ENCODE assay signal across 8 cellular contexts in the genomic region with DNA sequence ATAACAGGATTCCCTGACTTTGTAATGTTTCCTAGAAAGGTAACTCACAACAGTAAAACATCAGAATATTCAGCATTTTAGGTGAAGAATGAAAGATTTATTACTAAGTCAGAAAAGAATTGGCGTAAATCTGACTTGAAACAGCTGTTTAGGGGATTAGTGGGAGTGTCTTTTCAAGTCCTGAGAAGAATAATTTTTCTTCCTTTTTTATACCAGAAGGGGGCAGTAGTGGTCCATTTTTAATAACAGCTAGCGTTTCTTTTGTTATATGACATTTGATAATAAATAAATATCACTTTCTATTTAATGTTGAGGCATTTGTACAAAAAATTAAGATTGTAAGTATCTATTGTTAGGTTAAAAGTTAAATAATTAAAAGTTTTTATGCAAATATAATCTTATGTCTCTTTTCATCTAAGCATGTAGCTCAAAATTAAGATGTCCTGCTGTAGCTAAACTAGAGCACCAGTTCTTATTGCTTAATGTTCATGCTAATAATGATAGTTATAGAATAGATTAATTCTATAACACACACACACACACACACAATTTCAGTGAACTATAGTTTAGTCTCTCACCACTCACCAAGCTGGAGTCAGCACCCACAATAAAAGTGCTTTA.
DNase-seq lines count a peak whose midpoint lies in the region; ATAC-seq, FAIRE-seq and TF ChIP-seq lines count a peak whose summit lies in the region.

No MANE protein-coding gene starts in this region.

- no peak overlapping the region for H3K4me2 ChIP-seq in GM12878 (ENCODE audit: control insufficient read depth, insufficient read depth)

- FAIRE-seq in H54 (lab: Jason Lieb, UNC) (peak; percentile 62), GM12878 (lab: Jason Lieb, UNC) (no peak)

- no peak overlapping the region for H3K4me3 ChIP-seq in GM12878
- no peak overlapping the region for H3K4me3 ChIP-seq in liver (ENCODE audit: low read depth in 1 of 3, low read length in 3 of 3)

- no peaks in the 10 kb centered on the region for H3K36me3 ChIP-seq in GM12878 (ENCODE audit: control insufficient read depth in 2 of 2, insufficient read depth in 2 of 2, low read length in 1 of 2)
- no peaks in the 10 kb centered on the region for H3K36me3 ChIP-seq in liver (ENCODE audit: control insufficient read depth in 4 of 4, insufficient read depth in 3 of 4, low read depth in 1 of 4, low read length in 3 of 4)

- in situ Hi-C loops in GM12878 (cut with MboI) = no loop called here

- H3K27ac ChIP-seq in GM12878 (ENCODE audit: control insufficient read depth, insufficient read depth) (no peak overlapping the region), liver (ENCODE audit: low read depth in 1 of 2, low read length in 2 of 2) (no peak overlapping the region)

- TF ChIP-seq RAD21 in GM12878 (IDR thresholded peaks at IDR 0.05; ENCODE audit: insufficient read depth, low read depth, low read length) (0 out of 2 replicates have a peak, but pooled peaks have one; percentile 28), liver (IDR thresholded peaks at IDR 0.05) (peak; percentile 64 to 67)

- SMC1A ChIA-PET in GM12878 (lab: Charles Lee; ENCODE audit: uncharacterized antibody, unreplicated experiment) = interaction anchor here (0.9 to 1.7 kb wide), 10 partner anchors 9 to 668 kb away, joined by 3 to 7 read pairs (median 4); no protein-coding TSS in a partner anchor

- POLR2A ChIA-PET in GM12878 (lab: Charles Lee) = no interaction called here

- no peaks in the 10 kb centered on the region for H4K20me1 ChIP-seq in GM12878 (ENCODE audit: control insufficient read depth, insufficient read depth)

- ATAC-seq in GM12878 = peak; percentile 54
- no peak for ATAC-seq in omental fat pad (ENCODE audit: low FRiP score)
- ATAC-seq in HG03378 (IDR thresholded peaks at IDR 0.05; ENCODE audit: unreplicated experiment) = no peak
- no peak for ATAC-seq in GM19395 (IDR thresholded peaks at IDR 0.05; ENCODE audit: unreplicated experiment)

- WGBS in GM12878 (ENCODE audit: insufficient coverage, insufficient replicate concordance, low lambda C conversion rate, missing lambda C conversion rate) = 0% methylated on average over 2 of the region's 2 CpGs
- WGBS in liver = 7% methylated on average over 2 of the region's 2 CpGs

- H3K79me2 ChIP-seq in GM12878 (ENCODE audit: control insufficient read depth, insufficient read depth, low read length) = no peaks in the 10 kb centered on the region

- BruUV-seq in GM12878 (replicated peaks; lab: Mats Ljungman, UMichigan) = no TSS peak

- DNase-seq in D341Med (ENCODE audit: low spot score) = peak; percentile 25
- DNase-seq in H54 (ENCODE audit: insufficient read length, low spot score) = no peak
- peak; percentile 41 for DNase-seq in NCI-H2029 (lab: John Stamatoyannopoulos, UW)
- no peak for DNase-seq in GM12878 (ENCODE audit: low read depth, low spot score)
- no peak for DNase-seq in omental fat pad (ENCODE audit: low spot score)

- RAD21 ChIA-PET in GM12878 (lab: Charles Lee; ENCODE audit: unreplicated experiment) = interaction anchor here (0.5 to 1.9 kb wide), 9 partner anchors 9 to 1930 kb away, joined by 3 to 7 read pairs (median 4); no protein-coding TSS in a partner anchor

- CTCF ChIA-PET in GM12878 (lab: Yijun Ruan, JAX) = interaction anchor here (0.5 to 2.8 kb wide), 28 partner anchors 9 to 1361 kb away, joined by 3 to 27 read pairs (median 4); no protein-coding TSS in a partner anchor

- TF ChIP-seq POLR2A in H54 (IDR thresholded peaks at IDR 0.05; ENCODE audit: low read depth, low read length) = no peak
- TF ChIP-seq POLR2A in GM12878 (IDR thresholded peaks at IDR 0.05; ENCODE audit: low read depth, low read length) = no peak

- H3K4me1 ChIP-seq in GM12878 (ENCODE audit: control insufficient read depth, insufficient read depth, low read length) (no peaks in the 10 kb centered on the region), liver (ENCODE audit: control insufficient read depth in 4 of 4, insufficient read depth in 4 of 4, low read length in 3 of 4) (no peaks in the 10 kb centered on the region)

- H3K9ac ChIP-seq in GM12878 (ENCODE audit: control insufficient read depth, insufficient read depth, low read length) (no peak overlapping the region), liver (ENCODE audit: low read depth in 1 of 2, low read length in 2 of 2) (no peak overlapping the region)

- H3K9me3 ChIP-seq in GM12878 (replicated peaks; ENCODE audit: control insufficient read depth, insufficient read depth, low read length) (no peaks in the 10 kb centered on the region), liver (ENCODE audit: control insufficient read depth in 4 of 4, low read length in 3 of 4) (no peaks in the 10 kb centered on the region)

- no peak for TF ChIP-seq EP300 in GM12878 (IDR thresholded peaks at IDR 0.05; ENCODE audit: borderline replicate concordance in 1 of 2, control insufficient read depth in 1 of 2, low read depth in 2 of 2, low read length in 2 of 2)

- no peak overlapping the region for H2AFZ ChIP-seq in GM12878 (ENCODE audit: control insufficient read depth, low read depth, low read length)

- H3K27me3 ChIP-seq in GM12878 (replicated peaks in 1 of 2; ENCODE audit: control insufficient read depth in 2 of 2, insufficient read depth in 2 of 2, low read length in 1 of 2) = no peaks in the 10 kb centered on the region
- H3K27me3 ChIP-seq in liver (ENCODE audit: control insufficient read depth in 4 of 4, insufficient read depth in 4 of 4, low read length in 3 of 4) = no peaks in the 10 kb centered on the region

- peak; percentile 36 to 51 (median 40); a peak in 4 of 6 replicates for TF ChIP-seq CTCF in GM12878 (IDR thresholded peaks at IDR 0.05 in 2 of 3, conservative IDR thresholded peaks at IDR 0.05 in 1 of 3; ENCODE audit: control insufficient read depth in 2 of 3, extremely low read depth in 1 of 3, insufficient read depth in 1 of 3, low read depth in 3 of 3, low read length in 3 of 3)
- TF ChIP-seq CTCF in liver (IDR thresholded peaks at IDR 0.05; ENCODE audit: low read depth, low read length, missing input control) = peak; percentile 45
- no peak for TF ChIP-seq CTCF in omental fat pad (IDR thresholded peaks at IDR 0.05)

- intact Hi-C loops in GM12878 (cut with micrococcal nuclease; ENCODE audit: unreplicated experiment) = loop anchor here (5.0 kb wide), 2 partner anchors 140 to 285 kb away; no protein-coding TSS in a partner anchor

TF ChIP-seq in GM12878, 131 proteins besides CTCF, POLR2A, EP300 and RAD21 (continues in another document):
- TF ChIP-seq, protein P1, sequence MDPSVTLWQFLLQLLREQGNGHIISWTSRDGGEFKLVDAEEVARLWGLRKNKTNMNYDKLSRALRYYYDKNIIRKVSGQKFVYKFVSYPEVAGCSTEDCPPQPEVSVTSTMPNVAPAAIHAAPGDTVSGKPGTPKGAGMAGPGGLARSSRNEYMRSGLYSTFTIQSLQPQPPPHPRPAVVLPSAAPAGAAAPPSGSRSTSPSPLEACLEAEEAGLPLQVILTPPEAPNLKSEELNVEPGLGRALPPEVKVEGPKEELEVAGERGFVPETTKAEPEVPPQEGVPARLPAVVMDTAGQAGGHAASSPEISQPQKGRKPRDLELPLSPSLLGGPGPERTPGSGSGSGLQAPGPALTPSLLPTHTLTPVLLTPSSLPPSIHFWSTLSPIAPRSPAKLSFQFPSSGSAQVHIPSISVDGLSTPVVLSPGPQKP (IDR thresholded peaks at IDR 0.05; ENCODE audit: low read depth, low read length) = no peak
- TF ChIP-seq CHD1 (IDR thresholded peaks at IDR 0.05; ENCODE audit: low read depth, low read length) = no peak
- TF ChIP-seq JUND (IDR thresholded peaks at IDR 0.05; ENCODE audit: low read depth, low read length) = no peak
- TF ChIP-seq RUNX3 (IDR thresholded peaks at IDR 0.05; ENCODE audit: low read length) = no peak
- TF ChIP-seq GABPA (IDR thresholded peaks at IDR 0.05; ENCODE audit: low read depth) = no peak
- no peak for TF ChIP-seq CREM (IDR thresholded peaks at IDR 0.05; ENCODE audit: low read depth)
- TF ChIP-seq ZZZ3 (IDR thresholded peaks at IDR 0.05; ENCODE audit: control insufficient read depth, insufficient read length, low read depth) = no peak

TF ChIP-seq in liver, 16 proteins besides CTCF, POLR2A, EP300 and RAD21 (continues in another document):
- no peak for TF ChIP-seq TAF1 (conservative IDR thresholded peaks at IDR 0.05)
- no peak for TF ChIP-seq FOXA2 (IDR thresholded peaks at IDR 0.05)
- no peak for TF ChIP-seq FOXA1 (IDR thresholded peaks at IDR 0.05)
- no peak for TF ChIP-seq JUND (IDR thresholded peaks at IDR 0.05)
- TF ChIP-seq HNF4G (IDR thresholded peaks at IDR 0.05) = no peak
- TF ChIP-seq RXRA (IDR thresholded peaks at IDR 0.05) = no peak
- no peak for TF ChIP-seq SP1 (IDR thresholded peaks at IDR 0.05)
- no peak for TF ChIP-seq EGR1 (IDR thresholded peaks at IDR 0.05; ENCODE audit: low read depth in 2 of 2)
- TF ChIP-seq, protein P2, sequence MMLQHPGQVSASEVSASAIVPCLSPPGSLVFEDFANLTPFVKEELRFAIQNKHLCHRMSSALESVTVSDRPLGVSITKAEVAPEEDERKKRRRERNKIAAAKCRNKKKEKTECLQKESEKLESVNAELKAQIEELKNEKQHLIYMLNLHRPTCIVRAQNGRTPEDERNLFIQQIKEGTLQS (IDR thresholded peaks at IDR 0.05) = no peak
- TF ChIP-seq, protein P3, sequence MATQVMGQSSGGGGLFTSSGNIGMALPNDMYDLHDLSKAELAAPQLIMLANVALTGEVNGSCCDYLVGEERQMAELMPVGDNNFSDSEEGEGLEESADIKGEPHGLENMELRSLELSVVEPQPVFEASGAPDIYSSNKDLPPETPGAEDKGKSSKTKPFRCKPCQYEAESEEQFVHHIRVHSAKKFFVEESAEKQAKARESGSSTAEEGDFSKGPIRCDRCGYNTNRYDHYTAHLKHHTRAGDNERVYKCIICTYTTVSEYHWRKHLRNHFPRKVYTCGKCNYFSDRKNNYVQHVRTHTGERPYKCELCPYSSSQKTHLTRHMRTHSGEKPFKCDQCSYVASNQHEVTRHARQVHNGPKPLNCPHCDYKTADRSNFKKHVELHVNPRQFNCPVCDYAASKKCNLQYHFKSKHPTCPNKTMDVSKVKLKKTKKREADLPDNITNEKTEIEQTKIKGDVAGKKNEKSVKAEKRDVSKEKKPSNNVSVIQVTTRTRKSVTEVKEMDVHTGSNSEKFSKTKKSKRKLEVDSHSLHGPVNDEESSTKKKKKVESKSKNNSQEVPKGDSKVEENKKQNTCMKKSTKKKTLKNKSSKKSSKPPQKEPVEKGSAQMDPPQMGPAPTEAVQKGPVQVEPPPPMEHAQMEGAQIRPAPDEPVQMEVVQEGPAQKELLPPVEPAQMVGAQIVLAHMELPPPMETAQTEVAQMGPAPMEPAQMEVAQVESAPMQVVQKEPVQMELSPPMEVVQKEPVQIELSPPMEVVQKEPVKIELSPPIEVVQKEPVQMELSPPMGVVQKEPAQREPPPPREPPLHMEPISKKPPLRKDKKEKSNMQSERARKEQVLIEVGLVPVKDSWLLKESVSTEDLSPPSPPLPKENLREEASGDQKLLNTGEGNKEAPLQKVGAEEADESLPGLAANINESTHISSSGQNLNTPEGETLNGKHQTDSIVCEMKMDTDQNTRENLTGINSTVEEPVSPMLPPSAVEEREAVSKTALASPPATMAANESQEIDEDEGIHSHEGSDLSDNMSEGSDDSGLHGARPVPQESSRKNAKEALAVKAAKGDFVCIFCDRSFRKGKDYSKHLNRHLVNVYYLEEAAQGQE (IDR thresholded peaks at IDR 0.05) = no peak

Comparison
In these comparisons a context has a peak if more than half of its experiments do, and no peak if none do; other contexts are left out.
1. DNase-seq: peak in D341Med (single experiment) and NCI-H2029 (single experiment); none in H54 (single experiment), GM12878 (single experiment) and omental fat pad (single experiment).
2. CTCF ChIP-seq: peak in GM12878 (3 of 3) and liver (single experiment); none in omental fat pad (0 of 3).